ENCODE assay signal across 20 cellular contexts in the genomic region with DNA sequence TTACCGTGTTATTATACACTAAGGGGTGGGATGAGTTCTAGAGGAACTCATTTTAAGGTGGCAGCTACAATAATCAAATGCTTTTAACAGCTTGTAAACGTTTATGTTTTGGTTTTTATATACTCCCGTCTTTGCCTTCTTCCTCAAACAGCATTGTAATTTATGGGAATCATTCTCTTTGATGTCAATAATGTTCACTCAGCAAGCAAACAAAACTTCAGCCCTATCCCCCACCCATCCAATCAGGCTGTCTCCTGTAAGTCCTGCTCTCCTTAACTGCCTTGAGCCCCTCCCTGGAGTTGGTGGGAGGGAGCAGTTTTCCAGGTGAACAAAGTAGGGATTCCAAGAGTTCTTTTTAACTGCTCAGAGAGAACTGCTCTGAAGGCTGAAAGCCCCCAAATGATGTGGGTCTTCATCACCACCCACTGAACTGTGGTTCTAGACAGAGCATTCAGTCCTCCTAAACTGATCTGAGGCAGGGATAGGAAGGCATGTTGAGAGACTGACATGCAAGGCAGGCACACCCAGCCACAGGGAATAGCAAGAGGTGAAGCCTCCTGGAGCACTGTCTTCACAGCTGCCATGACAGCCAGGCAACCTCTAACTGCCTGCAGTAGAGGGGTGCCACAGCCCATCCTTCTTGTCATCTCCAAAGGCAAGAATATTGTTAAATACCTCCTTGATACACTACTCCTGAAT. TPM values are rescaled to one million over a fixed set of nuclear protein-coding genes. Genes with fewer than 3 reads are reported as not detected.
"Had no signal": no experiment of that assay in that cellular context is flagged by ENCODE, and none has a peak within 500 bp of the region (broad histone marks: within the 10 kb centered on the region; RNA-seq: fewer than 3 reads in every experiment).

No MANE protein-coding gene starts in this region.

- H3K9me3 ChIP-seq: esophagus squamous epithelium, gastroesophageal sphincter, ovary, right atrium auricular region, sigmoid colon, stomach, thoracic aorta had no signal

- H3K27me3 ChIP-seq: neural progenitor cell, ovary, right atrium auricular region, sigmoid colon, stomach had no signal

- H3K4me2 ChIP-seq: neural progenitor cell had no signal

- H3K27ac ChIP-seq: esophagus squamous epithelium, gastroesophageal sphincter, neural progenitor cell, ovary, right atrium auricular region, sigmoid colon, skin epidermis, stomach, thoracic aorta had no signal

- H3K4me3 ChIP-seq: esophagus squamous epithelium, gastroesophageal sphincter, neural progenitor cell, ovary, right atrium auricular region, sigmoid colon, skin epidermis, stomach, thoracic aorta had no signal

- H3K36me3 ChIP-seq: esophagus squamous epithelium, gastroesophageal sphincter, neural progenitor cell, ovary, right atrium auricular region, sigmoid colon, stomach, thoracic aorta had no signal

- H3K4me1 ChIP-seq: esophagus squamous epithelium, gastroesophageal sphincter, right atrium auricular region, sigmoid colon, stomach had no signal

- H3K9ac ChIP-seq: neural progenitor cell had no signal

- DNase-seq: effector memory CD4-positive, alpha-beta T cell; esophagus squamous epithelium; foreskin fibroblast; glutamatergic neuron; kidney; left cardiac atrium; nucleus accumbens; ovary; sigmoid colon; stimulated activated CD4-positive, alpha-beta T cell treated with anti-CD3 and anti-CD28 coated beads, Interleukin-2, amount 100 ng/mL, for 24 hours; stimulated activated naive CD4-positive, alpha-beta T cell; stomach; substantia nigra; trophoblast cell had no signal

- H2AFZ ChIP-seq: neural progenitor cell had no signal

- ATAC-seq: gastroesophageal sphincter; left cardiac atrium; natural killer cell treated with Interleukin-12 subunit alpha and Interleukin-12 subunit beta and Interleukin-15 and Interleukin-18, amount 100 ng/mL, for 72 hours had no signal

RNA-seq across cellular contexts. Expression of gene MYO5B, which starts 17.5 kb away (rescaled TPM):
- total RNA-seq: natural killer cell treated with Interleukin-12 subunit alpha and Interleukin-12 subunit beta and Interleukin-15 and Interleukin-18, amount 100 ng/mL, for 72 hours had no signal
